1 cellular context compared by ENCODE assay signal in the genomic region with DNA sequence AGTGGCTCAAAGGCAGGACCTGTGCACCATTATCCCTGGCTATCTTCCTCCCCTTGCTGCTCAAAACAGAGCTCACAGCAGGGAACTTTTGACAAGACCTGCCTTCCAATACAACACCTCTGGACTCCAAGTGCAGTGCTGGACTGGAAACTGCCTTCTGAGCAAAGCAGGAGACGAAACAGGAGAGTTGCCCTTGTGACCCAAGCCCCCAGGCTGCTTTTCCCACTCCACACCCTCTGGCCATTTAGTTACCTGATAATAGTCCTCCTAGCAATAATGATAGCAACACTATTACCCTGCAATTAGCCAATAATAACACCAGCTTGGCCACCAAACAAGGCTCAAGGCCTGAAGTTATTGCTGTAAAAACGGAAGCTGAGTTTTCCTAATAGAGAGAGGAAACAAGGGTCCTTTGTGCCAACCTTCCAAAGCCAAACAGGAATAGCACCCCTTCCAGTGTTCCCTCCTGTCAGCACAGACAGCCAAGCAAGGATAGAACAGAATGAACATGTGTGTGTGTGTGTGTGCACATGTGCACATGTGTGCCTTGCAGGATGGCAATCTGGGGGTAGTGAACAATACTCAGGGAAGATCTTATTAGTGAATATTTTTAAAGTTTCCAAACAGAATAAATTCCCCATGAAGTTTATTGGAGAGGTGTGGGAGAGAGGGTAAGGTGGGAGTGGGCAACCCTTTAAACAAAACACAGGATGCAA.
TF ChIP-seq lines count a peak whose summit lies in the region.

No MANE protein-coding gene starts in this region.

TF ChIP-seq in HepG2, 621 proteins besides CTCF, POLR2A, EP300 and RAD21:
- peak; percentile 83 for TF ChIP-seq MNT (IDR thresholded peaks at IDR 0.05)
- TF ChIP-seq, protein P1, sequence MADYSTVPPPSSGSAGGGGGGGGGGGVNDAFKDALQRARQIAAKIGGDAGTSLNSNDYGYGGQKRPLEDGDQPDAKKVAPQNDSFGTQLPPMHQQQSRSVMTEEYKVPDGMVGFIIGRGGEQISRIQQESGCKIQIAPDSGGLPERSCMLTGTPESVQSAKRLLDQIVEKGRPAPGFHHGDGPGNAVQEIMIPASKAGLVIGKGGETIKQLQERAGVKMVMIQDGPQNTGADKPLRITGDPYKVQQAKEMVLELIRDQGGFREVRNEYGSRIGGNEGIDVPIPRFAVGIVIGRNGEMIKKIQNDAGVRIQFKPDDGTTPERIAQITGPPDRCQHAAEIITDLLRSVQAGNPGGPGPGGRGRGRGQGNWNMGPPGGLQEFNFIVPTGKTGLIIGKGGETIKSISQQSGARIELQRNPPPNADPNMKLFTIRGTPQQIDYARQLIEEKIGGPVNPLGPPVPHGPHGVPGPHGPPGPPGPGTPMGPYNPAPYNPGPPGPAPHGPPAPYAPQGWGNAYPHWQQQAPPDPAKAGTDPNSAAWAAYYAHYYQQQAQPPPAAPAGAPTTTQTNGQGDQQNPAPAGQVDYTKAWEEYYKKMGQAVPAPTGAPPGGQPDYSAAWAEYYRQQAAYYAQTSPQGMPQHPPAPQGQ (CRISPR knock-in tag; IDR thresholded peaks at IDR 0.05; ENCODE audit: borderline replicate concordance) = no peak
- no peak for TF ChIP-seq GATAD2A (CRISPR knock-in tag; IDR thresholded peaks at IDR 0.05)
- TF ChIP-seq SP1 (IDR thresholded peaks at IDR 0.05) = no peak
- TF ChIP-seq SP1 (CRISPR knock-in tag; IDR thresholded peaks at IDR 0.05) = no peak
- no peak for TF ChIP-seq ZNF44 (CRISPR knock-in tag; IDR thresholded peaks at IDR 0.05)
- no peak for TF ChIP-seq IKZF4 (CRISPR knock-in tag; IDR thresholded peaks at IDR 0.05; ENCODE audit: borderline replicate concordance, low read depth, not compliant biosample characterization)
